In genomic region chr12:121793836-121794531, GRCh38 we compare ENCODE assay signal across 8 cellular contexts.
DNase-seq lines count a peak whose midpoint lies in the region; ATAC-seq lines count a peak whose summit lies in the region.

No MANE protein-coding gene starts in this region.

- peaks cover 27% of the 10 kb centered on the region for H3K4me1 ChIP-seq in ACC112 (ENCODE audit: control insufficient read depth, insufficient read depth, low read length, unreplicated experiment)

- H3K27me3 ChIP-seq in ACC112 (ENCODE audit: insufficient read depth, low read length), result no peaks in the 10 kb centered on the region

- no peaks in the 10 kb centered on the region; the same call in 1 of the 2 replicates for H3K36me3 ChIP-seq in ACC112 (ENCODE audit: insufficient read depth, low read length)

- peak overlapping the region; percentile 87 for H3K4me3 ChIP-seq in ACC112 (ENCODE audit: low read depth, low read length)

- H3K4me1 Mint-ChIP-seq in central memory CD8-positive, alpha-beta T cell, result peaks cover 67% of the 10 kb centered on the region

- H3K9me3 Mint-ChIP-seq in central memory CD8-positive, alpha-beta T cell, result no peaks in the 10 kb centered on the region

- DNase-seq in NCI-H345 (lab: John Stamatoyannopoulos, UW), result peak; percentile 79
- peak; percentile 91 for DNase-seq in activated CD4-positive, CD25-positive, alpha-beta regulatory T cell treated with anti-CD3 and anti-CD28 coated beads, Interleukin-2, amount 50 U/mL, for 16 hours (ENCODE audit: low read depth, low spot score)
- DNase-seq in central memory CD8-positive, alpha-beta T cell (ENCODE audit: low spot score in 2 of 2), result peak; percentile 97
- peak; percentile 90 for DNase-seq in kidney glomerular epithelial cell (lab: John Stamatoyannopoulos, UW)
- DNase-seq in stimulated activated CD4-positive, alpha-beta T cell treated with anti-CD3 and anti-CD28 coated beads, Interleukin-1b, Interleukin-23, amount 100 ng/mL, for 24 hours (ENCODE audit: low read depth in 4 of 4, low spot score in 1 of 4), result peak; percentile 76 to 94 (median 91)

- H3K27ac Mint-ChIP-seq in central memory CD8-positive, alpha-beta T cell (ENCODE audit: low read depth), result peak overlapping the region; percentile 91

- ATAC-seq in GM18858 (IDR thresholded peaks at IDR 0.05; ENCODE audit: unreplicated experiment), result peak; percentile 36
- peak; percentile 44 for ATAC-seq in HG03066 (IDR thresholded peaks at IDR 0.05; ENCODE audit: low read depth, unreplicated experiment)
- ATAC-seq in central memory CD8-positive, alpha-beta T cell (replicated peaks; ENCODE audit: extremely low read depth, poor library complexity, severe bottlenecking), result peak; percentile 61

- H3K79me2 ChIP-seq in ACC112 (ENCODE audit: control insufficient read depth, insufficient read depth, low read length, unreplicated experiment), result peaks cover 25% of the 10 kb centered on the region

- H2AFZ ChIP-seq in ACC112 (ENCODE audit: low read length, unreplicated experiment), result peak overlapping the region; percentile 63

- no peaks in the 10 kb centered on the region for H3K27me3 Mint-ChIP-seq in central memory CD8-positive, alpha-beta T cell

- peaks cover 60% of the 10 kb centered on the region for H3K36me3 Mint-ChIP-seq in central memory CD8-positive, alpha-beta T cell (ENCODE audit: insufficient read depth)

- H3K27ac ChIP-seq in ACC112 (ENCODE audit: low read depth, low read length), result peak overlapping the region; percentile 33

- peak overlapping the region; percentile 91 for H3K4me3 Mint-ChIP-seq in central memory CD8-positive, alpha-beta T cell

Comparison
In these comparisons a context has a peak if more than half of its experiments do, and no peak if none do; other contexts are left out.
1. Peak in every context shown above with its lines: DNase-seq, ATAC-seq, H3K4me3 ChIP-seq and H3K27ac ChIP-seq.